In the genomic region with DNA sequence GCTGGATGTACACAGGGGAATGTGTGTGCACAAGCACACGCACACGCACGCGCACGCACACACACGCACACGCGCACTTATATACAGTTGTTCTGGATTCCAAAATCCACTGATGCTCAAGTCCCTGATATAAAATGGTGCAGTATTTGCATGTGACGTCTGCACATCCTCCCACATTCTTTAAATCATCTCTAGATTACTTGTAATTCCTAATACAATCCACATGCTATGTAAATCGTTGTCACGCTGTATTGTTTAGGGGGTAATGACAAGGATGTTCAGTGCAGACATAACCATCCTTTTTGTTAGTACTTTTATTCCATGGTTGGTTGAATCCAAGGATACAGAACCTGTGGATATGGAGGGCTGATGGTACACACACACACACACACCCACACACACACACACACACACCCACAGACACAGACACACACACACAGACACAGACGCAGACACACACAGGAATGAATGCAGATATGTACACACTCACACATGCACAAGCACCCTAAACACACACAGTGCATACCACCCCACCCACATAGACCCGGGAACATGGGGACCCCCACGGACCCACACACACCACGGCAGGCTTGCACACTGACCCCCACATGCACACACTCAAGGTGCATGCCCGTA, we compare ENCODE assay signal across 16 cellular contexts.
DNase-seq lines count a peak whose midpoint lies in the region; ATAC-seq and TF ChIP-seq lines count a peak whose summit lies in the region.
"Had no signal": no experiment of that assay in that cellular context is flagged by ENCODE, and none has a peak within 500 bp of the region (broad histone marks: within the 10 kb centered on the region; RNA-seq: fewer than 3 reads in every experiment).

No MANE protein-coding gene starts in this region.

- no peaks in the 10 kb centered on the region for H3K9me3 ChIP-seq in SK-N-MC (ENCODE audit: low read depth, low read length)
- H3K9me3 ChIP-seq: BE2C had no signal

- no peak for TF ChIP-seq POLR2A in GM18505 (IDR thresholded peaks at IDR 0.05; ENCODE audit: borderline replicate concordance, extremely low read depth, insufficient read depth, insufficient read length)

- no peak overlapping the region for H3K4me3 ChIP-seq in SK-N-MC

- ATAC-seq in HG02938 (IDR thresholded peaks at IDR 0.05; ENCODE audit: unreplicated experiment) (no peak), GM18505 (IDR thresholded peaks at IDR 0.05; ENCODE audit: unreplicated experiment) (no peak)
- ATAC-seq: CD8-positive, alpha-beta T cell had no signal

- H3K9ac ChIP-seq in SK-N-MC (ENCODE audit: insufficient read length) = no peak overlapping the region

- H3K27ac ChIP-seq in SK-N-MC = peak overlapping the region; percentile 4
- H3K27ac ChIP-seq: C4-2B had no signal

- no peaks in the 10 kb centered on the region for H3K36me3 ChIP-seq in SK-N-MC (ENCODE audit: insufficient read depth, low read length)
- H3K36me3 ChIP-seq: BE2C had no signal

- peak; percentile 27 for DNase-seq in EH (ENCODE audit: low read depth)
- DNase-seq in SK-N-MC (ENCODE audit: low read depth, low spot score) = peak; percentile 26
- peak; percentile 30 for DNase-seq in fibroblast of gingiva (ENCODE audit: low read depth)
- no peak for DNase-seq in NCI-H526 treated with DMSO at 0.1 percent for 48 hours (lab: John Stamatoyannopoulos, UW)
- DNase-seq in iPS-NIHi11 (ENCODE audit: low spot score) = no peak
- DNase-seq: BE2C; CD8-positive, alpha-beta T cell; COR-L47; DMS153; DMS79 treated with DMSO at 0.1 percent for 48 hours; GDM1; HCEC 1CT; KG1 had no signal

Comparison
In these comparisons a context has a peak if more than half of its experiments do, and no peak if none do; other contexts are left out.
1. DNase-seq: peak in EH (single experiment), SK-N-MC (single experiment) and fibroblast of gingiva (single experiment); none in NCI-H526 treated with DMSO at 0.1 percent for 48 hours (single experiment) and iPS-NIHi11 (single experiment).